9 cellular contexts compared by ENCODE assay signal in the genomic region with DNA sequence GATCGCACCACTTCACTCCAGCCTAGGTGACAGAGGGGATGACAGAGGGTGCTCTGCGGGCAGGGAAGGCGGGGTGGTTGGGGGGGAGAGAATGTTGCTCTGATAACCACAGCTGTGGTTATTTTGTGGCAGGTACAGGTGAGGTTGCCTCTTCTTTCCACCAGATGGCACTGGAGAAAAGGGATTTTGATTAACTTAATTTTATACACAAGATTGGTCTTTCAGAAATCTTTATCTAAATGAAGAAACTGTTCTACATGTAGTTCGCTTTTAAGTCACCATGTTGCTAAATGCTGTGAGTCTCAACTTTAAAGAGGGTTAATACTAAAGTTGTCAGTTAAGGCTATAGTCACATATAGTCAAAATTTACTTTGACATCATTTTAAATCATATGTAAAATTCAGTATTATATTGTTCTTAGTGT. TPM values are rescaled to one million over a fixed set of nuclear protein-coding genes. Genes with fewer than 3 reads are reported as not detected.
DNase-seq lines count a peak whose midpoint lies in the region; ATAC-seq lines count a peak whose summit lies in the region.
"Had no signal": no experiment of that assay in that cellular context is flagged by ENCODE, and none has a peak within 500 bp of the region (broad histone marks: within the 10 kb centered on the region; RNA-seq: fewer than 3 reads in every experiment).

No MANE protein-coding gene starts in this region.

- no peak overlapping the region for H3K14ac ChIP-seq in mesenchymal stem cell (ENCODE audit: low read length in 2 of 2)

- peaks cover 12 to 53% of the 10 kb centered on the region in 2 experiments for H3K36me3 ChIP-seq in mesenchymal stem cell (ENCODE audit: control insufficient read depth in 1 of 2, insufficient read depth in 2 of 2, low read depth in 1 of 2, low read length in 2 of 2)

- no peak overlapping the region for H3K18ac ChIP-seq in mesenchymal stem cell (ENCODE audit: low read depth in 1 of 2, low read length in 2 of 2)

- ATAC-seq in HG03039 (IDR thresholded peaks at IDR 0.05; ENCODE audit: unreplicated experiment): no peak

- no peak overlapping the region for H2BK12ac ChIP-seq in mesenchymal stem cell (ENCODE audit: low read length in 2 of 2)

- H3K27ac ChIP-seq in mesenchymal stem cell (ENCODE audit: low read length, poor library complexity, severe bottlenecking): no peak overlapping the region
- H3K27ac ChIP-seq: skin epidermis had no signal

- H3K23ac ChIP-seq in mesenchymal stem cell (ENCODE audit: low read length in 2 of 2): no peak overlapping the region

- DNase-seq in ELR (ENCODE audit: low read depth) (peak; percentile 31), MV-4-11 (lab: John Stamatoyannopoulos, UW) (peak; percentile 1), activated T-cell treated with anti-CD3 and anti-CD28 coated beads for 24 hours (ENCODE audit: low read depth) (peak; percentile 4), germinal center (ENCODE audit: low spot score) (peak; percentile 14), mesenchymal stem cell (no peak), nucleus accumbens (lab: John Stamatoyannopoulos, UW) (no peak)
- peak; percentile 15 for DNase-seq in stimulated activated CD8-positive, alpha-beta memory T cell treated with anti-CD3 and anti-CD28 coated beads, Interleukin-15, amount 100 ng/mL, for 1 hour (ENCODE audit: low read depth)

- no peak overlapping the region for H3K4me3 ChIP-seq in mesenchymal stem cell (ENCODE audit: insufficient read depth in 1 of 2, low read depth in 1 of 2, low read length in 2 of 2)
- H3K4me3 ChIP-seq: skin epidermis had no signal

- no peak overlapping the region for H3K4me2 ChIP-seq in mesenchymal stem cell (ENCODE audit: low read length, poor library complexity, severe bottlenecking)

- no peak overlapping the region for H2BK120ac ChIP-seq in mesenchymal stem cell (ENCODE audit: low read depth, low read length)

- no peak overlapping the region for H2BK5ac ChIP-seq in mesenchymal stem cell (ENCODE audit: low read depth, low read length, poor library complexity, severe bottlenecking)

- H4K91ac ChIP-seq in mesenchymal stem cell (ENCODE audit: low read length): no peak overlapping the region

- no peak overlapping the region for H2AFZ ChIP-seq in mesenchymal stem cell (ENCODE audit: low read depth, low read length)

- H3K9ac ChIP-seq in mesenchymal stem cell (ENCODE audit: low read length): no peak overlapping the region

- H2BK15ac ChIP-seq in mesenchymal stem cell (ENCODE audit: low read depth, poor library complexity, severe bottlenecking): no peak overlapping the region

- H3K4me1 ChIP-seq in mesenchymal stem cell (ENCODE audit: control insufficient read depth, insufficient read depth, low read depth, low read length): no peaks in the 10 kb centered on the region

- no peak overlapping the region for H3K4ac ChIP-seq in mesenchymal stem cell (ENCODE audit: low read depth in 1 of 2, low read length in 2 of 2)

- no peak overlapping the region for H4K8ac ChIP-seq in mesenchymal stem cell (ENCODE audit: low read length)

- 92% methylated on average over 2 of the region's 4 CpGs for WGBS in mesenchymal stem cell

- no peaks in the 10 kb centered on the region for H3K27me3 ChIP-seq in mesenchymal stem cell (ENCODE audit: control insufficient read depth in 1 of 2, insufficient read depth in 1 of 2, low read length in 2 of 2)

- no peak overlapping the region for H2AK5ac ChIP-seq in mesenchymal stem cell (ENCODE audit: low read length, severe bottlenecking)

- H3K79me1 ChIP-seq in mesenchymal stem cell (replicated peaks; ENCODE audit: low read length, poor library complexity, severe bottlenecking): no peaks in the 10 kb centered on the region

- no peaks in the 10 kb centered on the region for H3K9me3 ChIP-seq in mesenchymal stem cell (ENCODE audit: control insufficient read depth, low read length)

RNA-seq across cellular contexts. Expression of gene FGF23, which starts 25.7 kb away (rescaled TPM):
- not detected for polyA plus RNA-seq in mesenchymal stem cell (2013, experiment 1 of 2)
- polyA plus RNA-seq in mesenchymal stem cell (2013, experiment 2 of 2): not detected

RNA-seq across cellular contexts. Expression of gene TIGAR, which starts 32.8 kb away (rescaled TPM):
- polyA plus RNA-seq in mesenchymal stem cell (2013, experiment 1 of 2): 24.2 TPM
- polyA plus RNA-seq in mesenchymal stem cell (2013, experiment 2 of 2): 25.9 TPM

Comparison
In these comparisons a context has a peak if more than half of its experiments do, and no peak if none do; other contexts are left out.
1. DNase-seq: peak in ELR (single experiment), MV-4-11 (single experiment), activated T-cell treated with anti-CD3 and anti-CD28 coated beads for 24 hours (single experiment), germinal center (single experiment) and stimulated activated CD8-positive, alpha-beta memory T cell treated with anti-CD3 and anti-CD28 coated beads, Interleukin-15, amount 100 ng/mL, for 1 hour (single experiment); none in mesenchymal stem cell (single experiment) and nucleus accumbens (0 of 56).